8 cellular contexts compared by ENCODE assay signal in genomic region chr9:25677301-25678146, GRCh38. TPM values are rescaled to one million over a fixed set of nuclear protein-coding genes. Genes with fewer than 3 reads are reported as not detected.
DNase-seq lines count a peak whose midpoint lies in the region; ATAC-seq and TF ChIP-seq lines count a peak whose summit lies in the region.

No MANE protein-coding gene starts in this region.

- H3K4me3 Mint-ChIP-seq in chondrocyte (ENCODE audit: unreplicated experiment) (no peak overlapping the region), mesothelial cell of epicardium (no peak overlapping the region)

- in situ Hi-C loops in GM13977 (cut with MboI; ENCODE audit: low pct_unique_long_range_greater_than_20kb, low sequenced_read_pairs, unreplicated experiment) = no loop called here

- peak overlapping the region; percentile 80 for H3K4me3 ChIP-seq in skeletal muscle satellite cell (ENCODE audit: low read length)

- H3K4me2 ChIP-seq in skeletal muscle satellite cell (ENCODE audit: low read length) = peak overlapping the region; percentile 83

- H3K36me3 ChIP-seq in skeletal muscle satellite cell (ENCODE audit: insufficient read depth, low read length) = no peaks in the 10 kb centered on the region

- ATAC-seq in HG03066 (IDR thresholded peaks at IDR 0.05; ENCODE audit: low read depth, unreplicated experiment) (peak; percentile 73), GM19452 (IDR thresholded peaks at IDR 0.05; ENCODE audit: unreplicated experiment) (no peak)

- DNase-seq in GM13977 (ENCODE audit: low spot score) (peak; percentile 46), OCI-M2 (lab: John Stamatoyannopoulos, UW; ENCODE audit: unreplicated experiment) (peak; percentile 47), chondrocyte (ENCODE audit: low spot score) (peak; percentile 91), iPS-NIHi7 (ENCODE audit: extremely low spot score) (peak; percentile 84), mesothelial cell of epicardium (ENCODE audit: low spot score in 2 of 2, unreplicated experiment in 2 of 2) (no peak)

- H3K9me3 Mint-ChIP-seq in chondrocyte (ENCODE audit: low read depth) (no peaks in the 10 kb centered on the region), mesothelial cell of epicardium (peaks cover 3% of the 10 kb centered on the region)

- H3K27me3 Mint-ChIP-seq in chondrocyte (ENCODE audit: low read depth) (no peaks in the 10 kb centered on the region), mesothelial cell of epicardium (ENCODE audit: low read depth) (no peaks in the 10 kb centered on the region)

- no peaks in the 10 kb centered on the region for H3K27me3 ChIP-seq in skeletal muscle satellite cell (ENCODE audit: control insufficient read depth, insufficient read depth, low read length)

- H3K4me1 Mint-ChIP-seq in chondrocyte (ENCODE audit: low read depth) (peaks cover 4% of the 10 kb centered on the region), mesothelial cell of epicardium (peaks cover 3% of the 10 kb centered on the region)

- no peaks in the 10 kb centered on the region for H3K9me3 ChIP-seq in skeletal muscle satellite cell (replicated peaks; ENCODE audit: low read length)

- no peak overlapping the region for H3K27ac Mint-ChIP-seq in chondrocyte (ENCODE audit: unreplicated experiment)
- H3K27ac Mint-ChIP-seq in mesothelial cell of epicardium = no peak overlapping the region

- no peaks in the 10 kb centered on the region for H3K36me3 Mint-ChIP-seq in chondrocyte (ENCODE audit: low read depth)
- no peaks in the 10 kb centered on the region for H3K36me3 Mint-ChIP-seq in mesothelial cell of epicardium

- TF ChIP-seq CTCF in GM13977 (IDR thresholded peaks at IDR 0.05; ENCODE audit: extremely low read depth, insufficient read depth, missing control alignments) (no peak), chondrocyte (IDR thresholded peaks at IDR 0.05) (no peak), mesothelial cell of epicardium (IDR thresholded peaks at IDR 0.05; ENCODE audit: unreplicated experiment) (no peak)

- H3K9ac ChIP-seq in skeletal muscle satellite cell (ENCODE audit: low read depth, low read length) = peak overlapping the region; percentile 91

- peaks cover 24% of the 10 kb centered on the region for H3K4me1 ChIP-seq in skeletal muscle satellite cell (ENCODE audit: control insufficient read depth, insufficient read depth, low read length)

RNA-seq across cellular contexts. Expression of gene TUSC1, which starts 0.7 kb away (rescaled TPM):
- total RNA-seq in chondrocyte = not detected in 3 replicates
- 6.6 and 10.9 TPM in 2 replicates for total RNA-seq in skeletal muscle satellite cell (2012; rRNA removed)
- not detected in 3 replicates for total RNA-seq in mesothelial cell of epicardium

Comparison
In these comparisons a context has a peak if more than half of its experiments do, and no peak if none do; other contexts are left out.
1. DNase-seq: peak in GM13977 (single experiment), OCI-M2 (single experiment), chondrocyte (single experiment) and iPS-NIHi7 (single experiment); none in mesothelial cell of epicardium (0 of 2).